In the genomic region with DNA sequence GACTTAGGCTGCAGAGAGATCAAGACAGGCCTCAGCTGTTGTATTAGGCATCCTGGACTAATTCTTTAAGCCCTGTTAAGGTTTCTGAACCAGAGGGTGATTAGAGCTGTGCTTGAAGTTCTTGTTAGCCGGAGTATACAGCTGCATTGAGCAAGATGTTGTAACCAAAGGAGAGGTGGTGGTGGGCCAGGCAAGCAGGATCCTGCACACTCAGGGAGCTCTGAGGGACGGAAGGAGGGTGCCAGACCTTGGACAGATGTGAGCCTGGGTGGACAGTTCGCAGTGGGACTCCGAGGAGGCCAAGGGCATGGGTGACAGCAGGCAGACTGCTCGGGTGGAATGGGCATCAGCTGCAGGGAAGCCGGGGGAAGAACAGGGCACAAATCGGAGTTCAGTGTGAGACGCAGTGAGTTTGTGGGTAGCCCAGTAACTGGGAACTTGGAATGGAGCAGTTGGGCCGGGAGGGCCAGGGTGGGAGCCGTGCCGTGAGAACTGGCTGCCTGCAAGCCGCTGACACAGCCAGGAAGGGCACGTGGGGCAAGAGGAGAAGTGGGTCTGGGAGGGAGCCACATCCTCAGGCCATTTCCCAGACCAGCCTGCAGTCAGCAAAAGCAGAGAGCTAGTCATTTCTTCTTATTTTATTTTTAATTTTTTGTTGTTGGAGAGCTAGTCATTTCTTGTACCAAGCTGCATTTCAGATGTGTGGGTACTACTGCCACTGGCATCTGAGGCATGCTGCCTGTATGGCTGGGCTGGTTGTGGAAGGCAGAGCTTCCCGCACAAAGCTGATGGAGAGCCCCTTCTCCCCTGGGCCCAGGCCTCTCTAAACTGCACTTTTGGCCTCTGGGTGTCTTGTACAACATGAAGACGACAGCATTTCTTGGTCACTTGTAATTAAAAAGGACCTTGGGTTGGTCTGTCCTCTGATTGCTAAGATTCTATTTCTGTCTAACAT, we compare ENCODE assay signal across 12 cellular contexts.
DNase-seq lines count a peak whose midpoint lies in the region; ATAC-seq and TF ChIP-seq lines count a peak whose summit lies in the region.
"Had no signal": no experiment of that assay in that cellular context is flagged by ENCODE, and none has a peak within 500 bp of the region (broad histone marks: within the 10 kb centered on the region; RNA-seq: fewer than 3 reads in every experiment).

No MANE protein-coding gene starts in this region.

- no peak overlapping the region for H3K4me3 ChIP-seq in upper lobe of right lung

- intact Hi-C loops in upper lobe of right lung (cut with DNase I), result no loop called here

- H3K27ac Mint-ChIP-seq in T-helper 2 cell treated with Interferon-gamma antibody and Interleukin-4, amounts not matched to agents 5 μg/mL and 100 μg/mL, for 36 hours, result peak overlapping the region; percentile 42
- H3K27ac Mint-ChIP-seq: natural killer cell had no signal

- no peaks in the 10 kb centered on the region for H3K27me3 ChIP-seq in upper lobe of right lung

- H3K36me3 ChIP-seq in upper lobe of right lung, result peaks cover 41% of the 10 kb centered on the region

- H3K9me3 Mint-ChIP-seq in T-helper 2 cell treated with Interferon-gamma antibody and Interleukin-4, amounts not matched to agents 5 μg/mL and 100 μg/mL, for 36 hours, result no peaks in the 10 kb centered on the region
- H3K9me3 Mint-ChIP-seq: natural killer cell had no signal

- H3K9me3 ChIP-seq in upper lobe of right lung, result no peaks in the 10 kb centered on the region

- H3K36me3 Mint-ChIP-seq in T-helper 2 cell treated with Interferon-gamma antibody and Interleukin-4, amounts not matched to agents 5 μg/mL and 100 μg/mL, for 36 hours (ENCODE audit: low read depth), result peaks cover 16% of the 10 kb centered on the region

- ATAC-seq in upper lobe of right lung (peak; percentile 43), HG03025 (IDR thresholded peaks at IDR 0.05; ENCODE audit: low FRiP score, unreplicated experiment) (no peak)

- no peaks in the 10 kb centered on the region for H3K27me3 Mint-ChIP-seq in T-helper 2 cell treated with Interferon-gamma antibody and Interleukin-4, amounts not matched to agents 5 μg/mL and 100 μg/mL, for 36 hours (ENCODE audit: low read depth)

- H3K4me1 ChIP-seq in upper lobe of right lung, result peaks cover 17% of the 10 kb centered on the region

- H3K4me1 Mint-ChIP-seq in T-helper 2 cell treated with Interferon-gamma antibody and Interleukin-4, amounts not matched to agents 5 μg/mL and 100 μg/mL, for 36 hours (ENCODE audit: low read depth), result no peaks in the 10 kb centered on the region
- H3K4me1 Mint-ChIP-seq: natural killer cell had no signal

- H3K27ac ChIP-seq in upper lobe of right lung, result peak overlapping the region; percentile 55

- TF ChIP-seq CTCF in upper lobe of right lung (IDR thresholded peaks at IDR 0.05), result no peak

- H3K4me3 Mint-ChIP-seq in T-helper 2 cell treated with Interferon-gamma antibody and Interleukin-4, amounts not matched to agents 5 μg/mL and 100 μg/mL, for 36 hours, result no peak overlapping the region
- H3K4me3 Mint-ChIP-seq: natural killer cell had no signal

- no peak for DNase-seq in T-helper 2 cell treated with Interferon-gamma antibody and Interleukin-4, amounts not matched to agents 5 μg/mL and 100 μg/mL, for 36 hours (ENCODE audit: low spot score)
- DNase-seq in T-helper 2 cell (no peak), fibroblast of peridontal ligament (ENCODE audit: extremely low read depth) (peak; percentile 70), myocyte (ENCODE audit: low read depth) (peak; percentile 38), upper lobe of right lung (no peak), NCI-H1105 (lab: John Stamatoyannopoulos, UW) (no peak), NCI-H748 (lab: John Stamatoyannopoulos, UW; ENCODE audit: unreplicated experiment) (no peak)
- DNase-seq: activated T-cell treated with anti-CD3 and anti-CD28 coated beads, Interleukin-2, amount 50 U/mL, for 1 hour; natural killer cell; NCI-H2029 treated with DMSO at 0.1 percent for 48 hours; OCI-M1 had no signal

Comparison
In these comparisons a context has a peak if more than half of its experiments do, and no peak if none do; other contexts are left out.
1. DNase-seq: peak in fibroblast of peridontal ligament (single experiment) and myocyte (single experiment); none in T-helper 2 cell treated with Interferon-gamma antibody and Interleukin-4, amounts not matched to agents 5 μg/mL and 100 μg/mL, for 36 hours (single experiment), T-helper 2 cell (0 of 5), upper lobe of right lung (single experiment), NCI-H1105 (single experiment) and NCI-H748 (single experiment).